In the genomic region with DNA sequence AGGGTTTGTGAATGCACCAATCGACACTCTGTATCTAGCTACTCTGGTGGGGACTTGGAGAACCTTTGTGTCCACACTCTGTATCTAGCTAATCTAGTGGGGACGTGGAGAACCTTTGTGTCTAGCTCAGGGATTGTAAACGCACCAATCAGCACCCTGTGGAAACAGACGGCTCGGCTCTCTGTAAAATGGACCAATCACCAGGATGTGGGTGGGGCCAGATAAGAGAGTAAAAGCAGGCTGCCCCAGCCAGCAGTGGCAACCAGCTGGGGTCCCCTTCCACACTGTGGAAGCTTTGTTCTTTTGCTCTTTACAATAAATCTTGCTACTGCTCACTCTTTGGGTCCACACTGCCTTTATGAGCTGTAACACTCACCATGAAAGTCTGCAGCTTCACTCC, we compare ENCODE assay signal across 1 cellular context. TPM values are rescaled to one million over a fixed set of nuclear protein-coding genes. Genes with fewer than 3 reads are reported as not detected.
"Had no signal": no experiment of that assay in that cellular context is flagged by ENCODE, and none has a peak within 500 bp of the region (broad histone marks: within the 10 kb centered on the region; RNA-seq: fewer than 3 reads in every experiment).

No MANE protein-coding gene starts in this region.

RNA-seq across cellular contexts. Expression of gene SCGB2B2, which starts 8.3 kb away (rescaled TPM):
- total RNA-seq: dermis blood vessel endothelial cell had no signal
